Comparison of ENCODE assay signal across 15 cellular contexts in genomic region chr4:11286533-11286932, GRCh38.
DNase-seq lines count a peak whose midpoint lies in the region; ATAC-seq lines count a peak whose summit lies in the region.
"Had no signal": no experiment of that assay in that cellular context is flagged by ENCODE, and none has a peak within 500 bp of the region (broad histone marks: within the 10 kb centered on the region; RNA-seq: fewer than 3 reads in every experiment).

No MANE protein-coding gene starts in this region.

- ATAC-seq in GM19043 (IDR thresholded peaks at IDR 0.05; ENCODE audit: low read depth, unreplicated experiment) (peak; percentile 86), GM21786 (IDR thresholded peaks at IDR 0.05; ENCODE audit: unreplicated experiment) (peak; percentile 75), HG03175 (IDR thresholded peaks at IDR 0.05; ENCODE audit: unreplicated experiment) (peak; percentile 86), left colon (no peak)
- peak; percentile 43 for ATAC-seq in stimulated activated memory B cell treated with anti-CD40 and anti-IgM and Interleukin-4, amounts not matched to agents 10 μg/mL and 1 μg/mL and 100 μg/mL, for 72 hours
- ATAC-seq: body of pancreas, HCT116 had no signal

- intact Hi-C loops in left colon (cut with DNase I, micrococcal nuclease), result no loop called here

- peak overlapping the region; percentile 65 for H3K27ac Mint-ChIP-seq in stimulated activated memory B cell treated with anti-CD40 and anti-IgM and Interleukin-4, amounts not matched to agents 10 μg/mL and 1 μg/mL and 100 μg/mL, for 72 hours
- H3K27ac Mint-ChIP-seq: mesothelial cell of epicardium had no signal

- peak overlapping the region; percentile 43 for H3K4me3 Mint-ChIP-seq in stimulated activated memory B cell treated with anti-CD40 and anti-IgM and Interleukin-4, amounts not matched to agents 10 μg/mL and 1 μg/mL and 100 μg/mL, for 72 hours
- H3K4me3 Mint-ChIP-seq: immature natural killer cell, mesothelial cell of epicardium had no signal

- H3K9me3 Mint-ChIP-seq in stimulated activated memory B cell treated with anti-CD40 and anti-IgM and Interleukin-4, amounts not matched to agents 10 μg/mL and 1 μg/mL and 100 μg/mL, for 72 hours, result peaks cover 16% of the 10 kb centered on the region

- H3K36me3 Mint-ChIP-seq in stimulated activated memory B cell treated with anti-CD40 and anti-IgM and Interleukin-4, amounts not matched to agents 10 μg/mL and 1 μg/mL and 100 μg/mL, for 72 hours, result peaks cover 6% of the 10 kb centered on the region
- H3K36me3 Mint-ChIP-seq: immature natural killer cell had no signal

- no peaks in the 10 kb centered on the region for H3K27me3 Mint-ChIP-seq in stimulated activated memory B cell treated with anti-CD40 and anti-IgM and Interleukin-4, amounts not matched to agents 10 μg/mL and 1 μg/mL and 100 μg/mL, for 72 hours

- peaks cover 16% of the 10 kb centered on the region for H3K4me1 Mint-ChIP-seq in stimulated activated memory B cell treated with anti-CD40 and anti-IgM and Interleukin-4, amounts not matched to agents 10 μg/mL and 1 μg/mL and 100 μg/mL, for 72 hours
- H3K4me1 Mint-ChIP-seq: mesothelial cell of epicardium had no signal

- DNase-seq in left colon (no peak), HPDE6-E6E7 (ENCODE audit: extremely low spot score) (no peak)
- no peak for DNase-seq in activated T-cell treated with anti-CD3 and anti-CD28 coated beads, Interleukin-2, amount 50 U/mL, for 48 hours
- no peak for DNase-seq in NK-92 treated with Interleukin-12 subunit alpha and Interleukin-12 subunit beta, amount 100 ng/mL, for 24 hours (lab: John Stamatoyannopoulos, UW)
- DNase-seq: body of pancreas, dorsolateral prefrontal cortex, EL, immature natural killer cell, occipital lobe had no signal
